In genomic region chr1:90952906-90953305, GRCh38 we compare ENCODE assay signal across 1 cellular context.
TF ChIP-seq lines count a peak whose summit lies in the region.

No MANE protein-coding gene starts in this region.

TF ChIP-seq in K562, 482 proteins besides CTCF, POLR2A, EP300 and RAD21 (continued from another document):
- TF ChIP-seq PBX2 (CRISPR knock-in tag; IDR thresholded peaks at IDR 0.05; ENCODE audit: low read depth) (no peak), PBX2 (tag; conservative IDR thresholded peaks at IDR 0.05; ENCODE audit: low read depth) (peak; percentile 81), TOE1 (IDR thresholded peaks at IDR 0.05; ENCODE audit: borderline replicate concordance) (no peak), TOE1 (CRISPR knock-in tag; IDR thresholded peaks at IDR 0.05; ENCODE audit: borderline replicate concordance, low read depth) (no peak), STAT5A (IDR thresholded peaks at IDR 0.05; ENCODE audit: borderline replicate concordance, low read length) (no peak), ZNF586 (CRISPR knock-in tag; conservative IDR thresholded peaks at IDR 0.05) (no peak), NELFE (IDR thresholded peaks at IDR 0.05; ENCODE audit: insufficient read depth, insufficient read length) (no peak), MAZ (CRISPR knock-in tag; conservative IDR thresholded peaks at IDR 0.05 in 1 of 2, IDR thresholded peaks at IDR 0.05 in 1 of 2) (no peak), ZNF146 (CRISPR knock-in tag; IDR thresholded peaks at IDR 0.05; ENCODE audit: unreplicated experiment) (no peak), ZNF644 (tag; IDR thresholded peaks at IDR 0.05; ENCODE audit: low read depth) (0 out of 2 replicates have a peak, but pooled peaks have one; percentile 21), SRSF9 (IDR thresholded peaks at IDR 0.05; ENCODE audit: borderline replicate concordance, low read depth, low read length) (no peak), PCBP1 (IDR thresholded peaks at IDR 0.05; ENCODE audit: low read depth, low read length, poor library complexity, severe bottlenecking) (no peak), CTBP1 (IDR thresholded peaks at IDR 0.05; ENCODE audit: borderline replicate concordance) (no peak), CEBPB (tag; IDR thresholded peaks at IDR 0.05) (peak; percentile 83), CBFA2T3 (IDR thresholded peaks at IDR 0.05) (no peak), FOXK2 (conservative IDR thresholded peaks at IDR 0.05 in 1 of 2, IDR thresholded peaks at IDR 0.05 in 1 of 2; ENCODE audit: low read depth in 2 of 2) (no peak), BCL6 (CRISPR knock-in tag; IDR thresholded peaks at IDR 0.05) (no peak), PKNOX1 (IDR thresholded peaks at IDR 0.05) (peak; percentile 35; the same call in 1 of the 2 replicates), NBN (IDR thresholded peaks at IDR 0.05; ENCODE audit: low read depth) (no peak), THAP7 (CRISPR knock-in tag; IDR thresholded peaks at IDR 0.05) (no peak), ZNF445 (CRISPR knock-in tag; IDR thresholded peaks at IDR 0.05; ENCODE audit: low read depth) (no peak), HNRNPLL (IDR thresholded peaks at IDR 0.05; ENCODE audit: low read depth, low read length, poor library complexity, severe bottlenecking) (no peak), CEBPG (CRISPR knock-in tag; IDR thresholded peaks at IDR 0.05) (no peak), CEBPG (tag; conservative IDR thresholded peaks at IDR 0.05 in 1 of 2, IDR thresholded peaks at IDR 0.05 in 1 of 2) (peak; percentile 31 to 39; a peak in 1 of 4 replicates), CXXC5 (CRISPR knock-in tag; IDR thresholded peaks at IDR 0.05) (0 out of 2 replicates have a peak, but pooled peaks have one; percentile 17), HMGXB4 (CRISPR knock-in tag; IDR thresholded peaks at IDR 0.05) (no peak), MNT (conservative IDR thresholded peaks at IDR 0.05) (no peak), PHB2 (IDR thresholded peaks at IDR 0.05; ENCODE audit: low read depth) (no peak), HOMEZ (CRISPR knock-in tag; IDR thresholded peaks at IDR 0.05) (no peak), NUFIP1 (IDR thresholded peaks at IDR 0.05; ENCODE audit: partially characterized antibody) (no peak), ADNP (tag; IDR thresholded peaks at IDR 0.05) (no peak), PRPF4 (IDR thresholded peaks at IDR 0.05; ENCODE audit: insufficient read depth, low read depth, low read length, poor library complexity, severe bottlenecking) (no peak), PTRF (tag; IDR thresholded peaks at IDR 0.05) (no peak), HNRNPUL1 (IDR thresholded peaks at IDR 0.05; ENCODE audit: low read length) (no peak), VEZF1 (CRISPR knock-in tag; IDR thresholded peaks at IDR 0.05) (peak; percentile 23; the same call in 1 of the 2 replicates), RBM15 (IDR thresholded peaks at IDR 0.05; ENCODE audit: insufficient read depth, low read length) (no peak), PATZ1 (CRISPR knock-in tag; IDR thresholded peaks at IDR 0.05; ENCODE audit: borderline replicate concordance) (no peak), RBBP5 (IDR thresholded peaks at IDR 0.05; ENCODE audit: borderline replicate concordance, insufficient read depth, low read length, poor library complexity, severe bottlenecking) (no peak), THRA (IDR thresholded peaks at IDR 0.05) (no peak), HMBOX1 (IDR thresholded peaks at IDR 0.05) (no peak), ZNF140 (CRISPR knock-in tag; IDR thresholded peaks at IDR 0.05) (no peak)
